In genomic region chr10:44853148-44853734, GRCh38 we compare ENCODE assay signal across 13 cellular contexts. TPM values are rescaled to one million over a fixed set of nuclear protein-coding genes. Genes with fewer than 3 reads are reported as not detected.
DNase-seq lines count a peak whose midpoint lies in the region; ATAC-seq, FAIRE-seq and TF ChIP-seq lines count a peak whose summit lies in the region.
"Had no signal": no experiment of that assay in that cellular context is flagged by ENCODE, and none has a peak within 500 bp of the region (broad histone marks: within the 10 kb centered on the region; RNA-seq: fewer than 3 reads in every experiment).

No MANE protein-coding gene starts in this region.

- H3K4me1 ChIP-seq in HepG2 (ENCODE audit: insufficient read depth, low read length) = no peaks in the 10 kb centered on the region
- H3K4me1 ChIP-seq: parathyroid adenoma had no signal

- H3K4me2 ChIP-seq in HepG2 (ENCODE audit: low read depth, low read length) = no peak overlapping the region
- H3K4me2 ChIP-seq: KMS-11 had no signal

- TF ChIP-seq CTCF in HepG2 (CRISPR knock-in tag; IDR thresholded peaks at IDR 0.05) = peak; percentile 25; the same call in 1 of the 2 replicates

- no peak overlapping the region for H3K27ac ChIP-seq in HepG2 (ENCODE audit: extremely low read length, insufficient read depth, low read length)
- H3K27ac ChIP-seq: KMS-11, parathyroid adenoma had no signal

- POLR2A ChIA-PET in HepG2 (lab: Yijun Ruan, JAX) = no interaction called here

- no peak overlapping the region for H2AFZ ChIP-seq in HepG2 (ENCODE audit: low read length)
- H2AFZ ChIP-seq: parathyroid adenoma had no signal

- no peaks in the 10 kb centered on the region for H3K36me3 ChIP-seq in HepG2 (replicated peaks in 1 of 2; ENCODE audit: control insufficient read depth in 1 of 2, insufficient read depth in 2 of 2, low read length in 2 of 2)

- CTCF ChIA-PET in HepG2 (lab: Yijun Ruan, JAX; ENCODE audit: low intra/inter-chr PET ratio, low total read pairs) = no interaction called here

- TF ChIP-seq POLR2A in HepG2 (IDR thresholded peaks at IDR 0.05; ENCODE audit: insufficient read depth in 1 of 2, low read depth in 2 of 2, low read length in 2 of 2) (no peak), erythroblast (IDR thresholded peaks at IDR 0.05; ENCODE audit: low read length) (no peak)

- in situ Hi-C loops in T47D (cut with HindIII; ENCODE audit: low pct_unique_long_range_greater_than_20kb, low sequenced_read_pairs) (no loop called here), HepG2 (cut with HindIII; ENCODE audit: extremely low pct_ligation_motif_present, low pct_unique_long_range_greater_than_20kb) (no loop called here)

- H3K27me3 ChIP-seq in HepG2 (ENCODE audit: control insufficient read depth in 1 of 2, insufficient read depth in 2 of 2, low read length in 2 of 2) = peaks cover 0 to 3% of the 10 kb centered on the region in 2 experiments; a peak in 1 of 5 replicates

- TF ChIP-seq EP300 in HepG2 (IDR thresholded peaks at IDR 0.05; ENCODE audit: low read depth in 2 of 2, low read length in 2 of 2) (no peak), HepG2 (CRISPR knock-in tag; IDR thresholded peaks at IDR 0.05; ENCODE audit: borderline replicate concordance) (no peak)

- intact Hi-C loops in HepG2 (cut with micrococcal nuclease; ENCODE audit: unreplicated experiment) = no loop called here

- ATAC-seq in HepG2 (no peak; the same call in 2 of the 3 replicates), HG03439 (IDR thresholded peaks at IDR 0.05; ENCODE audit: unreplicated experiment) (no peak)

- no peaks in the 10 kb centered on the region for H3K79me2 ChIP-seq in HepG2 (ENCODE audit: insufficient read depth, low read length)
- H3K79me2 ChIP-seq: parathyroid adenoma had no signal

- H3K9ac ChIP-seq in HepG2 (ENCODE audit: insufficient read depth, low read depth, low read length) = no peak overlapping the region
- H3K9ac ChIP-seq: KMS-11, parathyroid adenoma had no signal

- FAIRE-seq in HepG2 (lab: Jason Lieb, UNC) = no peak
- FAIRE-seq: frontal cortex, GM12892 had no signal

- 0% methylated on average over 1 of the region's 1 CpG for WGBS in HepG2 (ENCODE audit: low lambda C conversion rate)

- no peak for TF ChIP-seq RAD21 in HepG2 (CRISPR knock-in tag; IDR thresholded peaks at IDR 0.05)

- no peaks in the 10 kb centered on the region for H3K9me3 ChIP-seq in HepG2 (ENCODE audit: low read length)

- H4K20me1 ChIP-seq in HepG2 (ENCODE audit: insufficient read depth, low read length) = no peaks in the 10 kb centered on the region; the same call in 1 of the 2 replicates

- no peak overlapping the region for H3K4me3 ChIP-seq in HepG2 (replicated peaks in 1 of 3; ENCODE audit: insufficient read depth in 1 of 3, low read depth in 2 of 3, low read length in 3 of 3)

- DNase-seq in COLO668 (lab: John Stamatoyannopoulos, UW; ENCODE audit: unreplicated experiment) = peak; percentile 10
- peak; percentile 20 for DNase-seq in HK-2 (ENCODE audit: unreplicated experiment)
- peak; percentile 61 to 88 for DNase-seq in T47D (ENCODE audit: low read depth in 1 of 2, low spot score in 1 of 2)
- no peak for DNase-seq in HepG2 (ENCODE audit: low spot score)
- DNase-seq in NCI-H82 treated with DMSO at 0.1 percent for 48 hours (lab: John Stamatoyannopoulos, UW; ENCODE audit: unreplicated experiment) = no peak
- no peak for DNase-seq in inferior parietal cortex (ENCODE audit: extremely low spot score)
- no peak for DNase-seq in erythroblast (lab: John Stamatoyannopoulos, UW)
- DNase-seq: activated effector memory CD4-positive, alpha-beta T cell treated with anti-CD3 and anti-CD28 coated beads, Interleukin-2, amount 50 U/mL, for 16 hours had no signal

- BruUV-seq in HepG2 (replicated peaks; lab: Mats Ljungman, UMichigan) = no TSS peak

TF ChIP-seq in HepG2, 621 proteins besides CTCF, POLR2A, EP300 and RAD21:
- TF ChIP-seq NFAT5 (CRISPR knock-in tag; IDR thresholded peaks at IDR 0.05) (no peak), STAG1 (CRISPR knock-in tag; IDR thresholded peaks at IDR 0.05) (peak; percentile 17; the same call in 1 of the 2 replicates)

RNA-seq across cellular contexts. Expression of gene TMEM72, which starts 57.9 kb away (rescaled TPM):
- 0.04 TPM in 1 of 2 replicates, not detected in the other for total RNA-seq in HepG2 (2016; rRNA removed; fragmentation: Illumina TruSeq; extraction: Trizol)
- total RNA-seq in HepG2 (2016; cell fraction: cytosol; rRNA removed; fragmentation: Illumina TruSeq; extraction: Trizol; ENCODE audit: low read depth) = 0.09 TPM in 1 of 2 replicates, not detected in the other
- 0.04 TPM in 1 of 2 replicates, not detected in the other for total RNA-seq in HepG2 (2016; cell fraction: insoluble cytoplasmic fraction; rRNA removed; fragmentation: Illumina TruSeq; extraction: Trizol)
- 0.12 TPM in 1 of 2 replicates, not detected in the other for total RNA-seq in HepG2 (2016; cell fraction: membrane; rRNA removed; fragmentation: Illumina TruSeq; extraction: Trizol)
- 0.16 and 0.19 TPM in 2 replicates for total RNA-seq in HepG2 (2016; cell fraction: nucleus; rRNA removed; fragmentation: Illumina TruSeq; extraction: Trizol)
- not detected in 2 replicates for polyA plus RNA-seq in HepG2 (2011; rRNA removed)
- polyA plus RNA-seq in HepG2 (2011; cell fraction: cytosol; rRNA removed) = not detected in 2 replicates
- polyA plus RNA-seq in HepG2 (2011; cell fraction: nucleus; rRNA removed) = not detected in 2 replicates
- polyA plus RNA-seq in HepG2 (2012) = not detected in 2 replicates
- polyA plus RNA-seq in HepG2 (2016; cell fraction: cytosol; fragmentation: Illumina TruSeq; extraction: Trizol; ENCODE audit: low read depth) = not detected in 2 replicates
- not detected in 2 replicates for polyA plus RNA-seq in HepG2 (2016; cell fraction: insoluble cytoplasmic fraction; fragmentation: Illumina TruSeq; extraction: Trizol; ENCODE audit: low read depth)
- polyA plus RNA-seq in HepG2 (2016; cell fraction: membrane; fragmentation: Illumina TruSeq; extraction: Trizol; ENCODE audit: low read depth) = not detected in 2 replicates
- not detected in 2 replicates for polyA plus RNA-seq in HepG2 (2016; cell fraction: nucleus; fragmentation: Illumina TruSeq; extraction: Trizol; ENCODE audit: insufficient read depth, low read depth)
- not detected in 2 replicates for polyA minus RNA-seq in HepG2 (2011; rRNA and poly(A)+ RNA removed; ENCODE audit: low replicate concordance)
- polyA minus RNA-seq in HepG2 (2011; cell fraction: cytosol; rRNA and poly(A)+ RNA removed) = not detected in 2 replicates
- polyA minus RNA-seq in HepG2 (2011; cell fraction: nucleus; rRNA and poly(A)+ RNA removed) = 0.13 and 0.25 TPM in 2 replicates
- total RNA-seq: frontal cortex had no signal

Comparison
In these comparisons a context has a peak if more than half of its experiments do, and no peak if none do; other contexts are left out.
1. DNase-seq: peak in COLO668 (single experiment), HK-2 (single experiment) and T47D (2 of 2); none in HepG2 (single experiment), NCI-H82 treated with DMSO at 0.1 percent for 48 hours (single experiment), inferior parietal cortex (single experiment) and erythroblast (0 of 2).